Comparison of ENCODE assay signal across 1 cellular context in genomic region chr22:49866646-49867045, GRCh38.
TF ChIP-seq lines count a peak whose summit lies in the region.

No MANE protein-coding gene starts in this region.

TF ChIP-seq in GM23338, 12 proteins besides CTCF, POLR2A, EP300 and RAD21 (continued from another document):
- TF ChIP-seq ZNF462 (CRISPR knock-in tag; IDR thresholded peaks at IDR 0.05) (no peak), ETS1 (IDR thresholded peaks at IDR 0.05) (no peak)
